Comparison of ENCODE assay signal across 24 cellular contexts in the genomic region with DNA sequence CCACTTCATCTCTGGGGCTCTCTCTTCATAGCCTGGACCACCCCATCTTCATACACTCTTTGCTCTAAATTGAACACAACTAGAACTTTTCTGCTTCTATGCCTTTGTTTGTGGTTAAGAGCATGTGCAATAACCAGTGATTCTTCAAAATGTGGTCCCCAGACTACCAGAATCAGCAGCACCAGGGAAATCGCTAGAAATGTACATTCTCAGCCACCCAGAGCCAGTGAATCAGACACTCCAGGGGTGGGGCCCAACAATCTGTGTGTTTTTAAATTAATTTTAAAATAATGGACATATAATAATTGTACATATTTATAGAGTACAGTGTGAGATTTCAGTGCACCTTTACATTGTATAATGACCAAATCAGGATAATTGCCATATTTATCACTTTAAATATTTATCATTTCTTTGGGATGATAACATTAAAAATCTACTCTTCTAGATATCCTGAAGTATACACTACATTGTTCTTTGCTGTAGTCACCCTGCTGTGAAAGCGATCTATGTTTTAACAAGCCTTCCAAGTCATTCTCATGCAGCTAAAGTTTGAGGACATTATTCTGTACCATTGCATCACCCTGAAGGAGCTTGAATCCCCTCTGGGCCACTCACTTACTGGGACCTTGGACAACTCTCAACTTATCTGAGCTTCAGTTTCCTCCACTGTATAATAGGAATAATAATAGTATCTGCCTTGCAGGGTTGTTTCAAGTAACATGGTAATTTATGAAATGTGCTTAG. TPM values are rescaled to one million over a fixed set of nuclear protein-coding genes. Genes with fewer than 3 reads are reported as not detected.
A peak's percentile ranks its signal among the peaks of the same experiment; 100 is the strongest.
DNase-seq lines count a peak whose midpoint lies in the region; ATAC-seq and TF ChIP-seq lines count a peak whose summit lies in the region.
"Had no signal": no experiment of that assay in that cellular context is flagged by ENCODE, and none has a peak within 500 bp of the region (broad histone marks: within the 10 kb centered on the region; RNA-seq: fewer than 3 reads in every experiment).

No MANE protein-coding gene starts in this region.

- ATAC-seq in left ventricle myocardium superior (peak; percentile 43), heart left ventricle (no peak), HG02571 (IDR thresholded peaks at IDR 0.05; ENCODE audit: unreplicated experiment) (no peak), HG02981 (IDR thresholded peaks at IDR 0.05; ENCODE audit: unreplicated experiment) (no peak)
- no peak for ATAC-seq in stimulated activated effector memory CD8-positive, alpha-beta T cell treated with anti-CD3 and anti-CD28 coated beads, Interleukin-12 subunit alpha, Interleukin-12 subunit beta, amount 100 ng/mL, for 72 hours

- peak overlapping the region; percentile 92 for H3K27ac Mint-ChIP-seq in type B pancreatic cell
- no peak overlapping the region for H3K27ac Mint-ChIP-seq in stimulated activated effector memory CD8-positive, alpha-beta T cell treated with anti-CD3 and anti-CD28 coated beads, Interleukin-12 subunit alpha, Interleukin-12 subunit beta, amount 100 ng/mL, for 72 hours
- H3K27ac Mint-ChIP-seq: activated B cell treated with CpG ODN at 0.5 μM for 24 hours; activated CD4-positive, alpha-beta memory T cell treated with anti-CD3 and anti-CD28 coated beads for 36 hours; endodermal cell had no signal

- no peak overlapping the region for H3K4me3 ChIP-seq in heart left ventricle
- H3K4me3 ChIP-seq in astrocyte of the spinal cord (ENCODE audit: low read depth, low read length): no peak overlapping the region
- H3K4me3 ChIP-seq: ascending aorta, suprapubic skin, vagina had no signal

- H3K9me3 Mint-ChIP-seq in type B pancreatic cell: no peaks in the 10 kb centered on the region
- H3K9me3 Mint-ChIP-seq in stimulated activated effector memory CD8-positive, alpha-beta T cell treated with anti-CD3 and anti-CD28 coated beads, Interleukin-12 subunit alpha, Interleukin-12 subunit beta, amount 100 ng/mL, for 72 hours: no peaks in the 10 kb centered on the region
- H3K9me3 Mint-ChIP-seq: activated B cell treated with CpG ODN at 0.5 μM for 24 hours; activated CD4-positive, alpha-beta memory T cell treated with anti-CD3 and anti-CD28 coated beads for 36 hours; endodermal cell had no signal

- intact Hi-C loops in left ventricle myocardium superior (cut with micrococcal nuclease) (no loop called here), heart left ventricle (cut with DNase I) (loop anchor here in 1 of 10 donors (5.0 kb wide), 1 partner anchor 57 kb away; no protein-coding TSS in a partner anchor)

- H3K4me3 Mint-ChIP-seq in type B pancreatic cell: peak overlapping the region; percentile 9
- H3K4me3 Mint-ChIP-seq in stimulated activated effector memory CD8-positive, alpha-beta T cell treated with anti-CD3 and anti-CD28 coated beads, Interleukin-12 subunit alpha, Interleukin-12 subunit beta, amount 100 ng/mL, for 72 hours: no peak overlapping the region
- H3K4me3 Mint-ChIP-seq: activated B cell treated with CpG ODN at 0.5 μM for 24 hours; activated CD4-positive, alpha-beta memory T cell treated with anti-CD3 and anti-CD28 coated beads for 36 hours; endodermal cell had no signal

- H3K36me3 ChIP-seq in heart left ventricle: no peaks in the 10 kb centered on the region
- H3K36me3 ChIP-seq: ascending aorta had no signal

- no peak for TF ChIP-seq POLR2A in heart left ventricle (IDR thresholded peaks at IDR 0.05)

- 86 to 91% (median 89%) methylated on average over 2 of the region's 2 CpGs for WGBS in heart left ventricle, 4 donors

- H3K27me3 ChIP-seq in heart left ventricle: no peaks in the 10 kb centered on the region
- H3K27me3 ChIP-seq: ascending aorta, suprapubic skin, vagina had no signal

- DNase-seq in left ventricle myocardium superior (no peak), heart left ventricle (no peak), astrocyte of the spinal cord (ENCODE audit: low read depth, low spot score) (peak; percentile 69), fibroblast of the conjunctiva (ENCODE audit: low read depth) (peak; percentile 47), type B pancreatic cell (ENCODE audit: extremely low spot score, unreplicated experiment) (no peak)
- DNase-seq in stimulated activated effector memory CD8-positive, alpha-beta T cell treated with anti-CD3 and anti-CD28 coated beads, Interleukin-12 subunit alpha, Interleukin-12 subunit beta, amount 100 ng/mL, for 72 hours (ENCODE audit: low spot score in 2 of 2): no peak
- DNase-seq: 8988T; activated B cell treated with CpG ODN at 0.5 μM for 24 hours; activated CD4-positive, alpha-beta memory T cell treated with anti-CD3 and anti-CD28 coated beads for 36 hours; C1 segment of cervical spinal cord; endodermal cell; hypothalamus; Kasumi-1; NCI-H1092; NCI-H2029 treated with DMSO at 0.1 percent for 48 hours; NCI-H510A had no signal

- no peaks in the 10 kb centered on the region for H3K4me1 ChIP-seq in heart left ventricle
- H3K4me1 ChIP-seq: ascending aorta had no signal

- peaks cover 15% of the 10 kb centered on the region for H3K36me3 Mint-ChIP-seq in type B pancreatic cell
- H3K36me3 Mint-ChIP-seq in stimulated activated effector memory CD8-positive, alpha-beta T cell treated with anti-CD3 and anti-CD28 coated beads, Interleukin-12 subunit alpha, Interleukin-12 subunit beta, amount 100 ng/mL, for 72 hours: no peaks in the 10 kb centered on the region
- H3K36me3 Mint-ChIP-seq: activated CD4-positive, alpha-beta memory T cell treated with anti-CD3 and anti-CD28 coated beads for 36 hours had no signal

- peaks cover 3% of the 10 kb centered on the region for H3K27me3 Mint-ChIP-seq in type B pancreatic cell

- peaks cover 14% of the 10 kb centered on the region for H3K4me1 Mint-ChIP-seq in type B pancreatic cell (ENCODE audit: unreplicated experiment)
- H3K4me1 Mint-ChIP-seq in stimulated activated effector memory CD8-positive, alpha-beta T cell treated with anti-CD3 and anti-CD28 coated beads, Interleukin-12 subunit alpha, Interleukin-12 subunit beta, amount 100 ng/mL, for 72 hours: no peaks in the 10 kb centered on the region
- H3K4me1 Mint-ChIP-seq: activated B cell treated with CpG ODN at 0.5 μM for 24 hours had no signal

- in situ Hi-C loops in astrocyte of the spinal cord (cut with HindIII; ENCODE audit: low sequenced_read_pairs): no loop called here

- no peaks in the 10 kb centered on the region for H3K9me3 ChIP-seq in heart left ventricle
- H3K9me3 ChIP-seq: ascending aorta, suprapubic skin, vagina had no signal

- no peak for TF ChIP-seq CTCF in heart left ventricle (IDR thresholded peaks at IDR 0.05)
- TF ChIP-seq CTCF in astrocyte of the spinal cord (IDR thresholded peaks at IDR 0.05; ENCODE audit: low read depth, low read length): no peak
- no peak for TF ChIP-seq CTCF in type B pancreatic cell (conservative IDR thresholded peaks at IDR 0.05)

- H3K27ac ChIP-seq in heart left ventricle: no peak overlapping the region
- H3K27ac ChIP-seq: ascending aorta, suprapubic skin, vagina had no signal

RNA-seq across cellular contexts. Expression of gene GRHL3, which starts 10.8 kb away (rescaled TPM):
- total RNA-seq in left ventricle myocardium superior (not detected), heart left ventricle (under 1 TPM in 1 of 9 donors, not detected in 8; 0.61 TPM), type B pancreatic cell (ENCODE audit: low replicate concordance) (70.6 and 194 TPM in 2 replicates)
- polyA plus RNA-seq in heart left ventricle: under 1 TPM in 1 of 2 donors, not detected in 1; 0.03 TPM
- total RNA-seq: activated CD4-positive, alpha-beta memory T cell treated with anti-CD3 and anti-CD28 coated beads for 36 hours; ascending aorta; frontal cortex; osteoblast; RPMI7951 had no signal

Comparison
In these comparisons a context has a peak if more than half of its experiments do, and no peak if none do; other contexts are left out.
1. DNase-seq: peak in astrocyte of the spinal cord (single experiment) and fibroblast of the conjunctiva (single experiment); none in left ventricle myocardium superior (single experiment), heart left ventricle (0 of 5), type B pancreatic cell (single experiment) and stimulated activated effector memory CD8-positive, alpha-beta T cell treated with anti-CD3 and anti-CD28 coated beads, Interleukin-12 subunit alpha, Interleukin-12 subunit beta, amount 100 ng/mL, for 72 hours (0 of 2).
2. RNA of gene GRHL3, which starts 10.8 kb away (total RNA-seq): 70.6 to 194 TPM in type B pancreatic cell; not detected in left ventricle myocardium superior (single experiment) and 0.61 TPM in heart left ventricle; every median in the first group is over 10 times any median in the second.